Comparison of ENCODE assay signal across 8 cellular contexts in the genomic region with DNA sequence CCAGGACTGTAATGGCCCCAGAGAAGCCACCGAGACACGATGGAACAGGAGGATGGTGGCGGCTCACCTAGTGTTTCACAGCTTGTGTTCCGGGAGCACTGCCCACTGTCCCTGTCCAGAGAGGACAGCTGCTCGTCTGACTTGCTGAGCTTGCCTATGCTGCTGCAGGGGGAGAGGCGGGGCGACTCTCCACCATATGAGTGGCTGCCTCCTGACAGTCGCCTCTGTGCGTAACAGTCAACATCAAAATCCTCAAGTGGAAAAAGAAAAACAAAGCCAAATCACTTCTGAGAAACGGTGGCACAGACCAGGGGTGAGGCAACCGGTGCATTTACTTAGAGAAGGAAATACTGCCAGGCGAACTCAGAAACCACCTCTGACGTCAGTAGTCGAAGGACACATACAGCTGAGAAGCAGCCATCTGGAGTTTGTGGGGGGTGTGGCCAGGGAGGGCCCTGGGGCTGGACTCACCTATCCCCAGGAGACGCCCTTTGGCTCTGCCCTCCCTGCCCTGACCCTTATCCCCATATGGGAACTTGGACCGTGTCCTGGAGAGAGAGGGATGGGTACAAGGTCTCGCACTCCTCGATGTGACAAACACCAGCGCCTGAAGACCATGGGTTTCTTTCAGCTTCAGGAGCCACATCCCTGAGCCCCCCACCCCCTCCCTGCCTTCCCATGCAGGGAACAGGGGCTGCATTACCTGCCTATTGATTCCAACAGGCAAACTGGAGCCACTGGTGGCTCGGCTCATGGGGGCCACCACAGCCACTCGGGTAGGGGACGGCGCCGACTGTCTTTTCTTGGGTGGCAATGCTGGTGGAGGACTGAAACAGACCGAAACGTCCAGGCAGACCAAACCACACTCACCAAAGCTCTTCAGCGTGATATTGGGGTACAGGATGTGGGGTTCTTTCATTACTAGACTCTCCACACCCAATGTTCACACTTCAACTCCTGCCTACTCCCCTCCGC.
DNase-seq lines count a peak whose midpoint lies in the region; ATAC-seq and FAIRE-seq lines count a peak whose summit lies in the region.

No MANE protein-coding gene starts in this region.

- peak overlapping the region; percentile 72 for H3K4me3 Mint-ChIP-seq in stimulated activated effector memory CD8-positive, alpha-beta T cell treated with anti-CD3 and anti-CD28 coated beads, Interleukin-12 subunit alpha, Interleukin-12 subunit beta, amount 100 ng/mL, for 72 hours

- peak; percentile 91 for ATAC-seq in stimulated activated effector memory CD8-positive, alpha-beta T cell treated with anti-CD3 and anti-CD28 coated beads, Interleukin-12 subunit alpha, Interleukin-12 subunit beta, amount 100 ng/mL, for 72 hours
- ATAC-seq in GM21515 (IDR thresholded peaks at IDR 0.05; ENCODE audit: unreplicated experiment): no peak
- ATAC-seq in HG03039 (IDR thresholded peaks at IDR 0.05; ENCODE audit: unreplicated experiment): no peak

- DNase-seq in Daoy (ENCODE audit: low read depth): peak; percentile 83
- peak; percentile 21 to 47 for DNase-seq in NCI-H187 (lab: John Stamatoyannopoulos, UW)
- DNase-seq in activated T-helper 9 cell treated with anti-CD3 and anti-CD28 coated beads, Interleukin-2, amount 50 U/mL, for 16 hours (ENCODE audit: low read depth): peak; percentile 43
- peak; percentile 57 to 89 for DNase-seq in stimulated activated effector memory CD8-positive, alpha-beta T cell treated with anti-CD3 and anti-CD28 coated beads, Interleukin-12 subunit alpha, Interleukin-12 subunit beta, amount 100 ng/mL, for 72 hours (ENCODE audit: low spot score in 2 of 2)
- DNase-seq in epidermal melanocyte (ENCODE audit: insufficient read length, low spot score): no peak

- H3K27ac Mint-ChIP-seq in stimulated activated effector memory CD8-positive, alpha-beta T cell treated with anti-CD3 and anti-CD28 coated beads, Interleukin-12 subunit alpha, Interleukin-12 subunit beta, amount 100 ng/mL, for 72 hours: peak overlapping the region; percentile 97

- peak; percentile 21 for FAIRE-seq in islet of Langerhans (lab: Jason Lieb, UNC)

- no peaks in the 10 kb centered on the region for H3K9me3 Mint-ChIP-seq in stimulated activated effector memory CD8-positive, alpha-beta T cell treated with anti-CD3 and anti-CD28 coated beads, Interleukin-12 subunit alpha, Interleukin-12 subunit beta, amount 100 ng/mL, for 72 hours

- peaks cover 96% of the 10 kb centered on the region for H3K36me3 Mint-ChIP-seq in stimulated activated effector memory CD8-positive, alpha-beta T cell treated with anti-CD3 and anti-CD28 coated beads, Interleukin-12 subunit alpha, Interleukin-12 subunit beta, amount 100 ng/mL, for 72 hours

- peaks cover 78% of the 10 kb centered on the region for H3K4me1 Mint-ChIP-seq in stimulated activated effector memory CD8-positive, alpha-beta T cell treated with anti-CD3 and anti-CD28 coated beads, Interleukin-12 subunit alpha, Interleukin-12 subunit beta, amount 100 ng/mL, for 72 hours
